8 cellular contexts compared by ENCODE assay signal in the genomic region with DNA sequence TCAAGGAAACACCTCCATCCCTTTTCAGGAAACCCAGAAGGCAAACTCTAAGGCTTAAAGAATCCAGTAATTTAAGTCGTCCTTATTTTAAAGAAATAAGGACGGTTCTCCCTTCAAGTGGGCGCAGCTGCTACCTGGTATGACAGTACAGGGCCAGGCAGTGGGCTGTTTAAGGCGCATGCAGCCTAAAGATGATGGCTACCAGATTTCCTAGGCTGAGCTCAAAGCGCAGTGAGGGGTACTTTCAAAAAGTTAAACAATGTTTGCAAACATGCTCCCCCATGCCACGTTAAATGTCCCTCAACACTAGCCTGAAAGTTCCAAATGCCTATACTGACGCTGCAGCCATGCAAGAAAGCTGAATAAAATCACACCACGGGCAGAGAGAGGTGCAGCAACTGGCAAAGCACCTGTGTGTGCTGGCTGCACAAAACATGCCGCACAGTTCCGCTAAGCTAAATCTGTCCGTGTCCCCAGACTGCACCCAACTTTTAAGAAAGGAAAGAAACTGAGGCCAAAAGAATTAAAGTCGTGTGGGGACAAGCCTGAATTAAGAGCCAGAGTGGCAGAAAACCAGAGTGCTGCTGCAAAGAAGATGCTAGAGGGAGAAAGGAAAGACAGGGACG. TPM values are rescaled to one million over a fixed set of nuclear protein-coding genes. Genes with fewer than 3 reads are reported as not detected.
DNase-seq lines count a peak whose midpoint lies in the region; ATAC-seq and TF ChIP-seq lines count a peak whose summit lies in the region.

No MANE protein-coding gene starts in this region.

- no peaks in the 10 kb centered on the region for H3K36me3 ChIP-seq in left lung

- DNase-seq in stimulated activated CD4-positive, alpha-beta T cell treated with anti-CD3 and anti-CD28 coated beads, Interleukin-15, amount 100 ng/mL, for 24 hours, result peak; percentile 27
- no peak for DNase-seq in stimulated activated CD4-positive, alpha-beta T cell treated with anti-CD3 and anti-CD28 coated beads, Interleukin-1b, Interleukin-23, amount 100 ng/mL, for 48 hours
- DNase-seq in OCI-M1 (lab: John Stamatoyannopoulos, UW) (peak; percentile 62), cardiac fibroblast (ENCODE audit: low read depth in 2 of 2) (no peak), left lung (no peak), superior temporal gyrus (ENCODE audit: extremely low spot score) (peak; percentile 58), HK-2 (ENCODE audit: unreplicated experiment) (no peak)

- H3K27me3 ChIP-seq in left lung, result no peaks in the 10 kb centered on the region

- intact Hi-C loops in left lung (cut with DNase I), result no loop called here

- H3K4me1 ChIP-seq in left lung, result peaks cover 0 to 34% of the 10 kb centered on the region in 2 donors

- no peak for TF ChIP-seq CTCF in cardiac fibroblast (IDR thresholded peaks at IDR 0.05; ENCODE audit: low read depth, low read length)
- TF ChIP-seq CTCF in left lung (IDR thresholded peaks at IDR 0.05), result no peak

- peak; percentile 24 for ATAC-seq in HG02870 (IDR thresholded peaks at IDR 0.05; ENCODE audit: unreplicated experiment)
- ATAC-seq in left lung, result peak; percentile 49

- H3K9me3 ChIP-seq in left lung, result no peaks in the 10 kb centered on the region

- H3K4me3 ChIP-seq in cardiac fibroblast (replicated peaks in 1 of 2; ENCODE audit: low read depth in 2 of 2, low read length in 2 of 2), result peak overlapping the region; percentile 70 to 81
- peak overlapping the region; percentile 63 to 70 for H3K4me3 ChIP-seq in left lung

- peak overlapping the region; percentile 87 to 96 for H3K27ac ChIP-seq in left lung

RNA-seq across cellular contexts. Expression of a gene that starts 0.6 kb away (rescaled TPM):
- total RNA-seq in left lung, result 10 to 100 TPM; 31.8 to 32.9 TPM

RNA-seq across cellular contexts. Expression of a gene that starts 24.3 kb away (rescaled TPM):
- total RNA-seq in left lung, result 10 to 100 TPM; 21.0 to 25.0 TPM

Comparison
In these comparisons a context has a peak if more than half of its experiments do, and no peak if none do; other contexts are left out.
1. DNase-seq: peak in stimulated activated CD4-positive, alpha-beta T cell treated with anti-CD3 and anti-CD28 coated beads, Interleukin-15, amount 100 ng/mL, for 24 hours (single experiment), OCI-M1 (single experiment) and superior temporal gyrus (single experiment); none in stimulated activated CD4-positive, alpha-beta T cell treated with anti-CD3 and anti-CD28 coated beads, Interleukin-1b, Interleukin-23, amount 100 ng/mL, for 48 hours (single experiment), cardiac fibroblast (0 of 2), left lung (0 of 2) and HK-2 (single experiment).